In genomic region chr12:47378222-47378582, GRCh38 we compare ENCODE assay signal across 12 cellular contexts.
DNase-seq lines count a peak whose midpoint lies in the region; ATAC-seq and TF ChIP-seq lines count a peak whose summit lies in the region.
"Had no signal": no experiment of that assay in that cellular context is flagged by ENCODE, and none has a peak within 500 bp of the region (broad histone marks: within the 10 kb centered on the region; RNA-seq: fewer than 3 reads in every experiment).

No MANE protein-coding gene starts in this region.

- H3K27ac Mint-ChIP-seq in activated CD4-positive, alpha-beta T cell treated with anti-CD3 and anti-CD28 coated beads, Interleukin-2, amount 10 ng/mL, durations not matched to agents 24 days and 14 days, result peak overlapping the region; percentile 88

- no peaks in the 10 kb centered on the region for H3K4me1 ChIP-seq in thyroid gland

- H3K36me3 ChIP-seq in brain microvascular endothelial cell (replicated peaks) (no peaks in the 10 kb centered on the region), thyroid gland (no peaks in the 10 kb centered on the region)

- WGBS in thyroid gland, 2 donors, result 82 to 83% methylated on average over 3 of the region's 3 CpGs

- H3K36me3 Mint-ChIP-seq in activated CD4-positive, alpha-beta T cell treated with anti-CD3 and anti-CD28 coated beads, Interleukin-2, amount 10 ng/mL, durations not matched to agents 24 days and 14 days (ENCODE audit: low read depth), result peaks cover 23% of the 10 kb centered on the region

- H3K9me3 ChIP-seq in thyroid gland, result no peaks in the 10 kb centered on the region

- H3K27me3 Mint-ChIP-seq in activated CD4-positive, alpha-beta T cell treated with anti-CD3 and anti-CD28 coated beads, Interleukin-2, amount 10 ng/mL, durations not matched to agents 24 days and 14 days, result no peaks in the 10 kb centered on the region

- no peak overlapping the region for H3K4me3 Mint-ChIP-seq in activated CD4-positive, alpha-beta T cell treated with anti-CD3 and anti-CD28 coated beads, Interleukin-2, amount 10 ng/mL, durations not matched to agents 24 days and 14 days

- H3K9me3 Mint-ChIP-seq in activated CD4-positive, alpha-beta T cell treated with anti-CD3 and anti-CD28 coated beads, Interleukin-2, amount 10 ng/mL, durations not matched to agents 24 days and 14 days, result peaks cover 27% of the 10 kb centered on the region

- peaks cover 40% of the 10 kb centered on the region for H3K4me1 Mint-ChIP-seq in activated CD4-positive, alpha-beta T cell treated with anti-CD3 and anti-CD28 coated beads, Interleukin-2, amount 10 ng/mL, durations not matched to agents 24 days and 14 days

- no peak for DNase-seq in activated CD4-positive, alpha-beta T cell treated with anti-CD3 and anti-CD28 coated beads, Interleukin-2, amount 10 ng/mL, durations not matched to agents 24 days and 14 days
- no peak for DNase-seq in activated CD4-positive, alpha-beta T cell treated with anti-CD3 and anti-CD28 coated beads for 48 hours
- no peak for DNase-seq in brain microvascular endothelial cell
- peak; percentile 23 for DNase-seq in kidney tubule cell (ENCODE audit: low spot score)
- no peak for DNase-seq in thyroid gland
- DNase-seq in stimulated activated CD4-positive, alpha-beta T cell treated with anti-CD3 and anti-CD28 coated beads, Interleukin-1b, Interleukin-23, amount 100 ng/mL, for 48 hours, result no peak
- no peak for DNase-seq in GM10266 (ENCODE audit: extremely low spot score)
- DNase-seq: DMS 273 treated with DMSO at 0.1 percent for 48 hours; H7; stimulated activated naive CD8-positive, alpha-beta T cell treated with anti-CD3 and anti-CD28 coated beads, Interleukin-15, Interleukin-2, amounts not matched to agents 100 U/mL and 50 U/mL, for 24 hours had no signal

- TF ChIP-seq CTCF in brain microvascular endothelial cell (IDR thresholded peaks at IDR 0.05; ENCODE audit: low read depth, low read length, missing control alignments) (no peak), thyroid gland (IDR thresholded peaks at IDR 0.05) (no peak), GM10266 (IDR thresholded peaks at IDR 0.05; ENCODE audit: control insufficient read depth, insufficient read depth, low read depth, missing control alignments) (no peak)

- in situ Hi-C loops in brain microvascular endothelial cell (cut with HindIII; ENCODE audit: low pct_ligation_motif_present, low sequenced_read_pairs), result no loop called here

- H3K27me3 ChIP-seq in brain microvascular endothelial cell (replicated peaks), result no peaks in the 10 kb centered on the region
- no peaks in the 10 kb centered on the region for H3K27me3 ChIP-seq in thyroid gland

- no peak for ATAC-seq in GM19452 (IDR thresholded peaks at IDR 0.05; ENCODE audit: unreplicated experiment)
- ATAC-seq: GM12878 had no signal

- no peak overlapping the region for H3K4me3 ChIP-seq in brain microvascular endothelial cell (ENCODE audit: low read depth, low read length)
- H3K4me3 ChIP-seq in thyroid gland (replicated peaks in 1 of 3), result no peak overlapping the region
- H3K4me3 ChIP-seq: GM12878 had no signal

- peak overlapping the region; percentile 95 for H3K27ac ChIP-seq in brain microvascular endothelial cell
- peak overlapping the region in 2 of 3 donors; percentile 7 to 18 for H3K27ac ChIP-seq in thyroid gland

- TF ChIP-seq POLR2A in thyroid gland (IDR thresholded peaks at IDR 0.05), result no peak

- intact Hi-C loops in activated CD4-positive, alpha-beta T cell treated with anti-CD3 and anti-CD28 coated beads, Interleukin-2, amount 10 ng/mL, durations not matched to agents 24 days and 14 days (cut with micrococcal nuclease), result loop anchor here (2.0 kb wide), 2 partner anchors 13 to 19 kb away; no protein-coding TSS in a partner anchor
- intact Hi-C loops in thyroid gland (cut with DNase I), result no loop called here
